1 cellular context compared by ENCODE assay signal in genomic region chr2:30078521-30078920, GRCh38.
TF ChIP-seq lines count a peak whose summit lies in the region.

No MANE protein-coding gene starts in this region.

TF ChIP-seq in IMR-90, 13 proteins besides CTCF, POLR2A, EP300 and RAD21:
- TF ChIP-seq MAZ (IDR thresholded peaks at IDR 0.05; ENCODE audit: borderline replicate concordance, low read depth, low read length) (no peak), MXI1 (IDR thresholded peaks at IDR 0.05; ENCODE audit: borderline replicate concordance, low read depth, low read length) (no peak), USF2 (IDR thresholded peaks at IDR 0.05; ENCODE audit: low read depth, low read length) (no peak), RCOR1 (IDR thresholded peaks at IDR 0.05; ENCODE audit: insufficient replicate concordance, low read length) (no peak), BHLHE40 (IDR thresholded peaks at IDR 0.05; ENCODE audit: low read depth, low read length) (no peak), MAFK (IDR thresholded peaks at IDR 0.05; ENCODE audit: low read depth, low read length) (no peak), RFX5 (IDR thresholded peaks at IDR 0.05; ENCODE audit: low read depth, low read length) (no peak), CEBPB (IDR thresholded peaks at IDR 0.05; ENCODE audit: low read depth, low read length) (no peak), NFE2L2 (IDR thresholded peaks at IDR 0.05; ENCODE audit: low read depth, low read length) (no peak), CHD1 (IDR thresholded peaks at IDR 0.05; ENCODE audit: low read depth, low read length) (no peak), FOS (IDR thresholded peaks at IDR 0.05; ENCODE audit: low read depth, low read length) (no peak), SMC3 (IDR thresholded peaks at IDR 0.05; ENCODE audit: low read depth, low read length) (no peak)
- TF ChIP-seq, protein P1, sequence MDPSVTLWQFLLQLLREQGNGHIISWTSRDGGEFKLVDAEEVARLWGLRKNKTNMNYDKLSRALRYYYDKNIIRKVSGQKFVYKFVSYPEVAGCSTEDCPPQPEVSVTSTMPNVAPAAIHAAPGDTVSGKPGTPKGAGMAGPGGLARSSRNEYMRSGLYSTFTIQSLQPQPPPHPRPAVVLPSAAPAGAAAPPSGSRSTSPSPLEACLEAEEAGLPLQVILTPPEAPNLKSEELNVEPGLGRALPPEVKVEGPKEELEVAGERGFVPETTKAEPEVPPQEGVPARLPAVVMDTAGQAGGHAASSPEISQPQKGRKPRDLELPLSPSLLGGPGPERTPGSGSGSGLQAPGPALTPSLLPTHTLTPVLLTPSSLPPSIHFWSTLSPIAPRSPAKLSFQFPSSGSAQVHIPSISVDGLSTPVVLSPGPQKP (IDR thresholded peaks at IDR 0.05; ENCODE audit: borderline replicate concordance, low read depth, low read length), result no peak
